In genomic region chr15:31346367-31347066, GRCh38 we compare ENCODE assay signal across 9 cellular contexts. TPM values are rescaled to one million over a fixed set of nuclear protein-coding genes. Genes with fewer than 3 reads are reported as not detected.
DNase-seq lines count a peak whose midpoint lies in the region; ATAC-seq, FAIRE-seq and TF ChIP-seq lines count a peak whose summit lies in the region.
"Had no signal": no experiment of that assay in that cellular context is flagged by ENCODE, and none has a peak within 500 bp of the region (broad histone marks: within the 10 kb centered on the region; RNA-seq: fewer than 3 reads in every experiment).

No MANE protein-coding gene starts in this region.

- no peak for DNase-seq in GM23248
- DNase-seq in activated B cell treated with CpG ODN at 0.5 μM for 24 hours, result no peak
- peak; percentile 62 for DNase-seq in osteoblast (ENCODE audit: insufficient read length, low spot score, missing footprints)
- DNase-seq in GM19240 (ENCODE audit: insufficient read length, low spot score), result no peak
- no peak for DNase-seq in KG1 (lab: John Stamatoyannopoulos, UW)
- no peak for DNase-seq in urothelium cell line (ENCODE audit: low spot score)
- no peak for DNase-seq in mesendoderm

- no peak overlapping the region for H2BK15ac ChIP-seq in mesendoderm (replicated peaks; ENCODE audit: low read depth)

- H3K4me2 ChIP-seq in GM23248 (ENCODE audit: unreplicated experiment) (no peak overlapping the region), osteoblast (ENCODE audit: insufficient read depth, low read length) (no peak overlapping the region), mesendoderm (ENCODE audit: low read length) (no peak overlapping the region)

- H2BK5ac ChIP-seq in mesendoderm (ENCODE audit: low read length), result no peak overlapping the region

- no peak overlapping the region for H3K4me3 ChIP-seq in GM23248
- H3K4me3 ChIP-seq in osteoblast (ENCODE audit: insufficient read depth, low read length), result no peak overlapping the region
- H3K4me3 ChIP-seq in mesendoderm (ENCODE audit: low read length), result no peak overlapping the region

- peaks cover 53% of the 10 kb centered on the region for H3K36me3 Mint-ChIP-seq in activated B cell treated with CpG ODN at 0.5 μM for 24 hours (ENCODE audit: low read depth)

- H3K27ac ChIP-seq in GM23248 (no peak overlapping the region), osteoblast (ENCODE audit: low read depth, low read length) (no peak overlapping the region), mesendoderm (ENCODE audit: low read depth, low read length) (no peak overlapping the region)

- in situ Hi-C loops in GM23248 (cut with MboI), result no loop called here

- POLR2A ChIA-PET in activated B cell treated with CpG ODN at 0.5 μM for 24 hours (lab: Charles Lee), result interaction anchor here (0.6 to 8.4 kb wide), 20 partner anchors 9 to 148 kb away, joined by 3 to 94 read pairs (median 6); partner anchors contain the start of gene KLF13

- H4K20me1 ChIP-seq in GM23248 (ENCODE audit: insufficient read depth), result peaks cover 4% of the 10 kb centered on the region
- peaks cover 69% of the 10 kb centered on the region for H4K20me1 ChIP-seq in osteoblast (ENCODE audit: insufficient read depth, low read length)

- H3K36me3 ChIP-seq in GM23248 (ENCODE audit: low read depth) (no peaks in the 10 kb centered on the region), osteoblast (ENCODE audit: insufficient read depth, low read length) (no peaks in the 10 kb centered on the region), mesendoderm (ENCODE audit: control insufficient read depth, insufficient read depth, low read length) (no peaks in the 10 kb centered on the region)

- CTCF ChIA-PET in activated B cell treated with CpG ODN at 0.5 μM for 24 hours (lab: Charles Lee), result interaction anchor here (0.7 to 2.1 kb wide), 5 partner anchors 10 to 142 kb away, joined by 3 to 8 read pairs (median 7); no protein-coding TSS in a partner anchor

- no peak overlapping the region for H3K4ac ChIP-seq in mesendoderm (ENCODE audit: low read depth, low read length)

- peak overlapping the region; percentile 91 for H3K27ac Mint-ChIP-seq in activated B cell treated with CpG ODN at 0.5 μM for 24 hours

- H4K5ac ChIP-seq in mesendoderm (ENCODE audit: low read length), result no peak overlapping the region

- H4K8ac ChIP-seq in mesendoderm (ENCODE audit: low read depth, low read length), result no peak overlapping the region

- H3F3A ChIP-seq in GM23248 (ENCODE audit: insufficient read depth), result no peaks in the 10 kb centered on the region

- H3K9me3 Mint-ChIP-seq in activated B cell treated with CpG ODN at 0.5 μM for 24 hours, result no peaks in the 10 kb centered on the region

- WGBS in GM23248 (ENCODE audit: low coverage in 1 of 2, low lambda C conversion rate in 2 of 2, missing lambda C conversion rate in 2 of 2), 2 experiments, result 78 to 81% methylated on average over 13 to 14 of the region's 14 CpGs
- no CpG with 5 or more reads among the region's 14 CpGs for WGBS in mesendoderm (ENCODE audit: extremely low coverage, insufficient coverage, low lambda C conversion rate)

- peaks cover 100% of the 10 kb centered on the region for H3K4me1 Mint-ChIP-seq in activated B cell treated with CpG ODN at 0.5 μM for 24 hours

- H3K27me3 Mint-ChIP-seq in activated B cell treated with CpG ODN at 0.5 μM for 24 hours, result no peaks in the 10 kb centered on the region

- H3K4me3 Mint-ChIP-seq in activated B cell treated with CpG ODN at 0.5 μM for 24 hours, result peak overlapping the region; percentile 88

- H2AFZ ChIP-seq in GM23248, result no peak overlapping the region
- no peak overlapping the region for H2AFZ ChIP-seq in osteoblast (ENCODE audit: low read length)

- ATAC-seq in GM18511 (IDR thresholded peaks at IDR 0.05; ENCODE audit: unreplicated experiment), result peak; percentile 50
- ATAC-seq in activated B cell treated with CpG ODN at 0.5 μM for 24 hours (ENCODE audit: low read depth), result peak; percentile 42

- no peaks in the 10 kb centered on the region for H3K27me3 ChIP-seq in GM23248 (replicated peaks; ENCODE audit: insufficient read depth)
- no peaks in the 10 kb centered on the region for H3K27me3 ChIP-seq in osteoblast (ENCODE audit: insufficient read depth, low read length)
- H3K27me3 ChIP-seq in mesendoderm (ENCODE audit: insufficient read depth, low read length, poor library complexity), result no peaks in the 10 kb centered on the region

- no peak overlapping the region for H3K18ac ChIP-seq in mesendoderm (ENCODE audit: low read length)

- TF ChIP-seq CTCF in activated B cell treated with CpG ODN at 0.5 μM for 24 hours (IDR thresholded peaks at IDR 0.05) (no peak), osteoblast (IDR thresholded peaks at IDR 0.05; ENCODE audit: extremely low read depth, low read depth, low read length) (no peak)

- H3K9ac ChIP-seq in GM23248, result 0 out of 2 replicates have a peak overlapping the region, but pooled peaks have one; percentile 40
- no peak overlapping the region for H3K9ac ChIP-seq in mesendoderm (ENCODE audit: low read length)

- no peak overlapping the region for H3K23ac ChIP-seq in mesendoderm (ENCODE audit: low read length)

- H3K9me3 ChIP-seq in GM23248 (ENCODE audit: low read depth), result no peaks in the 10 kb centered on the region
- H3K9me3 ChIP-seq in osteoblast (ENCODE audit: low read depth, low read length), result no peaks in the 10 kb centered on the region

- intact Hi-C loops in activated B cell treated with CpG ODN at 0.5 μM for 24 hours (cut with micrococcal nuclease), result loop anchor here (1.0 to 5.0 kb wide), 7 partner anchors 8 to 142 kb away; no protein-coding TSS in a partner anchor

- no peaks in the 10 kb centered on the region for H3K9me2 ChIP-seq in GM23248 (ENCODE audit: insufficient read depth)

- peaks cover 35% of the 10 kb centered on the region for H3K79me1 ChIP-seq in mesendoderm (ENCODE audit: low read length)

- no peak for FAIRE-seq in urothelium cell line (lab: Jason Lieb, UNC)
- FAIRE-seq: bronchial epithelial cell had no signal

- no peak overlapping the region for H3K56ac ChIP-seq in mesendoderm (ENCODE audit: low read length)

- no peak overlapping the region for H2BK120ac ChIP-seq in mesendoderm (ENCODE audit: low read depth, low read length)

- peaks cover 11% of the 10 kb centered on the region for H3K4me1 ChIP-seq in GM23248 (ENCODE audit: insufficient read depth)
- no peaks in the 10 kb centered on the region for H3K4me1 ChIP-seq in osteoblast (ENCODE audit: insufficient read depth, low read length)
- no peaks in the 10 kb centered on the region for H3K4me1 ChIP-seq in mesendoderm (ENCODE audit: control insufficient read depth, low read depth, low read length)

- no peak overlapping the region for H2AK5ac ChIP-seq in mesendoderm (ENCODE audit: low read length)

- peaks cover 100% of the 10 kb centered on the region for H3K79me2 ChIP-seq in GM23248 (ENCODE audit: insufficient read depth)
- peaks cover 100% of the 10 kb centered on the region for H3K79me2 ChIP-seq in osteoblast (ENCODE audit: insufficient read depth, low read length)
- peaks cover 6% of the 10 kb centered on the region for H3K79me2 ChIP-seq in mesendoderm (ENCODE audit: control insufficient read depth, insufficient read depth, low read length)

RNA-seq across cellular contexts. Expression of gene KLF13, which starts 19.9 kb away (rescaled TPM):
- 27.8 and 38.9 TPM in 2 replicates for total RNA-seq in GM23248 (2014; rRNA removed; shearing (Covaris generic))
- polyA plus RNA-seq in GM23248 (2016; fragmentation: Nextera tagmentation; extraction: Ambion mirVana), result 8.0 and 9.1 TPM in 2 replicates
- 177 and 178 TPM in 2 replicates for total RNA-seq in activated B cell treated with CpG ODN at 0.5 μM for 24 hours
- total RNA-seq in osteoblast, result 53.3 and 58.6 TPM in 2 replicates
- polyA plus RNA-seq in mesendoderm (2013, experiment 1 of 2), result 28.4 TPM
- polyA plus RNA-seq in mesendoderm (2013, experiment 2 of 2), result 29.2 TPM
